In the genomic region with DNA sequence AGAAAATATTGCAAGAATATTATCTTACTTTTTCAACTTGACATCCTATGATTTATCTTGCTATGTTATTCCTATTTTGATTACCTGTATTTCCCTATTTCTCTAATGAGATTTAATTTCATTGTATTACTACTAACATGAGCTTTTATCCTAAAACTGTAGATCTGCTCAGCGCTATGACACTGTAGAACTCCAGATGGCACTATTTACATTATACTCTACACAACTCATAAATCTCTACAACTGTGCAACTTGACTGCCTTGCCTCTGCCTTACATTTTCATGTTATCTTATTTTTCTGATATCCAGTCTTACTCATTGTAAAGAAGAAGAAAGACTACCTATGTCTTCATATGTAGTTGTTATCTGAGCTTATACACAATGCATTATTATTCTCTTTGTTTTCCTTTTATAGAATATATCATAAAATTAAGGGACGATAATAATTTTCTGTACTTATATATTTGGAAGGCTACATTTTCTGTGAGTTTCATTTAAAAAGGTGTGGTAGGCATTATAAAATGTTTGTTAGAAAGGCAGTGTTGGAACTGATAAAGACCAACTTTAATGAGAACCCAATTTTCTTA, we compare ENCODE assay signal across 1 cellular context.
TF ChIP-seq lines count a peak whose summit lies in the region.

No MANE protein-coding gene starts in this region.

TF ChIP-seq in GM23338, 12 proteins besides CTCF, POLR2A, EP300 and RAD21 (continued from another document):
- TF ChIP-seq, protein P1, sequence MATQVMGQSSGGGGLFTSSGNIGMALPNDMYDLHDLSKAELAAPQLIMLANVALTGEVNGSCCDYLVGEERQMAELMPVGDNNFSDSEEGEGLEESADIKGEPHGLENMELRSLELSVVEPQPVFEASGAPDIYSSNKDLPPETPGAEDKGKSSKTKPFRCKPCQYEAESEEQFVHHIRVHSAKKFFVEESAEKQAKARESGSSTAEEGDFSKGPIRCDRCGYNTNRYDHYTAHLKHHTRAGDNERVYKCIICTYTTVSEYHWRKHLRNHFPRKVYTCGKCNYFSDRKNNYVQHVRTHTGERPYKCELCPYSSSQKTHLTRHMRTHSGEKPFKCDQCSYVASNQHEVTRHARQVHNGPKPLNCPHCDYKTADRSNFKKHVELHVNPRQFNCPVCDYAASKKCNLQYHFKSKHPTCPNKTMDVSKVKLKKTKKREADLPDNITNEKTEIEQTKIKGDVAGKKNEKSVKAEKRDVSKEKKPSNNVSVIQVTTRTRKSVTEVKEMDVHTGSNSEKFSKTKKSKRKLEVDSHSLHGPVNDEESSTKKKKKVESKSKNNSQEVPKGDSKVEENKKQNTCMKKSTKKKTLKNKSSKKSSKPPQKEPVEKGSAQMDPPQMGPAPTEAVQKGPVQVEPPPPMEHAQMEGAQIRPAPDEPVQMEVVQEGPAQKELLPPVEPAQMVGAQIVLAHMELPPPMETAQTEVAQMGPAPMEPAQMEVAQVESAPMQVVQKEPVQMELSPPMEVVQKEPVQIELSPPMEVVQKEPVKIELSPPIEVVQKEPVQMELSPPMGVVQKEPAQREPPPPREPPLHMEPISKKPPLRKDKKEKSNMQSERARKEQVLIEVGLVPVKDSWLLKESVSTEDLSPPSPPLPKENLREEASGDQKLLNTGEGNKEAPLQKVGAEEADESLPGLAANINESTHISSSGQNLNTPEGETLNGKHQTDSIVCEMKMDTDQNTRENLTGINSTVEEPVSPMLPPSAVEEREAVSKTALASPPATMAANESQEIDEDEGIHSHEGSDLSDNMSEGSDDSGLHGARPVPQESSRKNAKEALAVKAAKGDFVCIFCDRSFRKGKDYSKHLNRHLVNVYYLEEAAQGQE (IDR thresholded peaks at IDR 0.05; ENCODE audit: unreplicated experiment) = no peak
- TF ChIP-seq, protein P2, sequence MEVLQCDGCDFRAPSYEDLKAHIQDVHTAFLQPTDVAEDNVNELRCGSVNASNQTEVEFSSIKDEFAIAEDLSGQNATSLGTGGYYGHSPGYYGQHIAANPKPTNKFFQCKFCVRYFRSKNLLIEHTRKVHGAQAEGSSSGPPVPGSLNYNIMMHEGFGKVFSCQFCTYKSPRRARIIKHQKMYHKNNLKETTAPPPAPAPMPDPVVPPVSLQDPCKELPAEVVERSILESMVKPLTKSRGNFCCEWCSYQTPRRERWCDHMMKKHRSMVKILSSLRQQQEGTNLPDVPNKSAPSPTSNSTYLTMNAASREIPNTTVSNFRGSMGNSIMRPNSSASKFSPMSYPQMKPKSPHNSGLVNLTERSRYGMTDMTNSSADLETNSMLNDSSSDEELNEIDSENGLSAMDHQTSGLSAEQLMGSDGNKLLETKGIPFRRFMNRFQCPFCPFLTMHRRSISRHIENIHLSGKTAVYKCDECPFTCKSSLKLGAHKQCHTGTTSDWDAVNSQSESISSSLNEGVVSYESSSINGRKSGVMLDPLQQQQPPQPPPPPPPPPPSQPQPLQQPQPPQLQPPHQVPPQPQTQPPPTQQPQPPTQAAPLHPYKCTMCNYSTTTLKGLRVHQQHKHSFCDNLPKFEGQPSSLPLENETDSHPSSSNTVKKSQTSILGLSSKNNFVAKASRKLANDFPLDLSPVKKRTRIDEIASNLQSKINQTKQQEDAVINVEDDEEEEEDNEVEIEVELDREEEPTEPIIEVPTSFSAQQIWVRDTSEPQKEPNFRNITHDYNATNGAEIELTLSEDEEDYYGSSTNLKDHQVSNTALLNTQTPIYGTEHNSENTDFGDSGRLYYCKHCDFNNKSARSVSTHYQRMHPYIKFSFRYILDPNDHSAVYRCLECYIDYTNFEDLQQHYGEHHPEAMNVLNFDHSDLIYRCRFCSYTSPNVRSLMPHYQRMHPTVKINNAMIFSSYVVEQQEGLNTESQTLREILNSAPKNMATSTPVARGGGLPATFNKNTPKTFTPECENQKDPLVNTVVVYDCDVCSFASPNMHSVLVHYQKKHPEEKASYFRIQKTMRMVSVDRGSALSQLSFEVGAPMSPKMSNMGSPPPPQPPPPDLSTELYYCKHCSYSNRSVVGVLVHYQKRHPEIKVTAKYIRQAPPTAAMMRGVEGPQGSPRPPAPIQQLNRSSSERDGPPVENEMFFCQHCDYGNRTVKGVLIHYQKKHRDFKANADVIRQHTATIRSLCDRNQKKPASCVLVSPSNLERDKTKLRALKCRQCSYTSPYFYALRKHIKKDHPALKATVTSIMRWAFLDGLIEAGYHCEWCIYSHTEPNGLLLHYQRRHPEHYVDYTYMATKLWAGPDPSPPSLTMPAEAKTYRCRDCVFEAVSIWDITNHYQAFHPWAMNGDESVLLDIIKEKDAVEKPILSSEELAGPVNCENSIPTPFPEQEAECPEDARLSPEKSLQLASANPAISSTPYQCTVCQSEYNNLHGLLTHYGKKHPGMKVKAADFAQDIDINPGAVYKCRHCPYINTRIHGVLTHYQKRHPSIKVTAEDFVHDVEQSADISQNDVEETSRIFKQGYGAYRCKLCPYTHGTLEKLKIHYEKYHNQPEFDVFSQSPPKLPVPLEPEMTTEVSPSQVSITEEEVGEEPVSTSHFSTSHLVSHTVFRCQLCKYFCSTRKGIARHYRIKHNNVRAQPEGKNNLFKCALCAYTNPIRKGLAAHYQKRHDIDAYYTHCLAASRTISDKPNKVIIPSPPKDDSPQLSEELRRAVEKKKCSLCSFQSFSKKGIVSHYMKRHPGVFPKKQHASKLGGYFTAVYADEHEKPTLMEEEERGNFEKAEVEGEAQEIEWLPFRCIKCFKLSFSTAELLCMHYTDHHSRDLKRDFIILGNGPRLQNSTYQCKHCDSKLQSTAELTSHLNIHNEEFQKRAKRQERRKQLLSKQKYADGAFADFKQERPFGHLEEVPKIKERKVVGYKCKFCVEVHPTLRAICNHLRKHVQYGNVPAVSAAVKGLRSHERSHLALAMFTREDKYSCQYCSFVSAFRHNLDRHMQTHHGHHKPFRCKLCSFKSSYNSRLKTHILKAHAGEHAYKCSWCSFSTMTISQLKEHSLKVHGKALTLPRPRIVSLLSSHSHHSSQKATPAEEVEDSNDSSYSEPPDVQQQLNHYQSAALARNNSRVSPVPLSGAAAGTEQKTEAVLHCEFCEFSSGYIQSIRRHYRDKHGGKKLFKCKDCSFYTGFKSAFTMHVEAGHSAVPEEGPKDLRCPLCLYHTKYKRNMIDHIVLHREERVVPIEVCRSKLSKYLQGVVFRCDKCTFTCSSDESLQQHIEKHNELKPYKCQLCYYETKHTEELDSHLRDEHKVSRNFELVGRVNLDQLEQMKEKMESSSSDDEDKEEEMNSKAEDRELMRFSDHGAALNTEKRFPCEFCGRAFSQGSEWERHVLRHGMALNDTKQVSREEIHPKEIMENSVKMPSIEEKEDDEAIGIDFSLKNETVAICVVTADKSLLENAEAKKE (CRISPR knock-in tag; IDR thresholded peaks at IDR 0.05) = no peak
- TF ChIP-seq CREB1 (CRISPR knock-in tag; IDR thresholded peaks at IDR 0.05; ENCODE audit: low read depth) (no peak), NANOG (IDR thresholded peaks at IDR 0.05; ENCODE audit: borderline replicate concordance) (no peak)
